In the genomic region with DNA sequence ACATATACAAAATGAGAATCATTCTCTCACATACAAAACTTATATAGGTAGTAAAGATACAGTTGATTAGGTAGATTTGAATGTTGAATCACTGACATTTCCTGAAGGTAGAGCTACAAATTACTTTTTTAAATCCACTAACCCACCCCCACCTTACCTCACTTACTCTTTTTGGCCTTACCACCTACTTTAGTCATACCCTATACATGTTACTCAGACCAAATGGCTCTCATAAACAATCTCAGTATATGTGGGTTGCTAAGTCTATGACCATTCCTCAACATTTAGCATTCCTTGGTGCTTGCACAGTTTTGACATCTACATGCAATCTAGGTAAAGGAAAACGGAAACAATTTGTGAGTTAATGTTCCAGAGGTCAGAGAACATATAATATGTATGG, we compare ENCODE assay signal across 15 cellular contexts. TPM values are rescaled to one million over a fixed set of nuclear protein-coding genes. Genes with fewer than 3 reads are reported as not detected.
DNase-seq lines count a peak whose midpoint lies in the region; ATAC-seq and TF ChIP-seq lines count a peak whose summit lies in the region.
"Had no signal": no experiment of that assay in that cellular context is flagged by ENCODE, and none has a peak within 500 bp of the region (broad histone marks: within the 10 kb centered on the region; RNA-seq: fewer than 3 reads in every experiment).

No MANE protein-coding gene starts in this region.

- H2BK5ac ChIP-seq in IMR-90 (ENCODE audit: low read depth, low read length, poor library complexity, severe bottlenecking): no peak overlapping the region

- no peak overlapping the region for H2AK9ac ChIP-seq in IMR-90 (replicated peaks; ENCODE audit: low read depth, low read length, poor library complexity)

- 0 out of 2 replicates have a peak, but pooled peaks cover 1% of the 10 kb centered on the region for H3K36me3 ChIP-seq in IMR-90 (ENCODE audit: control insufficient read depth, insufficient read depth, low read length)

- in situ Hi-C loops in IMR-90 (cut with MboI; ENCODE audit: low sequenced_read_pairs): no loop called here

- no peak overlapping the region for H3K4ac ChIP-seq in IMR-90 (ENCODE audit: low read depth, low read length)

- H2BK20ac ChIP-seq in IMR-90 (ENCODE audit: low read depth, low read length): no peak overlapping the region

- no peaks in the 10 kb centered on the region for H3K27me3 Mint-ChIP-seq in activated CD8-positive, alpha-beta T cell treated with anti-CD3 and anti-CD28 coated beads for 36 hours
- H3K27me3 Mint-ChIP-seq in activated CD8-positive, alpha-beta T cell treated with anti-CD3 and anti-CD28 coated beads, Interleukin-2, amount 10 ng/mL, durations not matched to agents 7 days and 5 days (ENCODE audit: low read depth): no peaks in the 10 kb centered on the region
- H3K27me3 Mint-ChIP-seq: CD4-positive, alpha-beta T cell had no signal

- H3K9me1 ChIP-seq in IMR-90 (ENCODE audit: insufficient read depth, low read length): no peaks in the 10 kb centered on the region

- H4K20me1 ChIP-seq in IMR-90 (ENCODE audit: insufficient read depth, low read length): no peaks in the 10 kb centered on the region

- BruUV-seq in IMR-90 (replicated peaks; lab: Mats Ljungman, UMichigan): no TSS peak

- H3K36me3 Mint-ChIP-seq in activated CD8-positive, alpha-beta T cell treated with anti-CD3 and anti-CD28 coated beads for 36 hours (ENCODE audit: low read depth): peaks cover 12% of the 10 kb centered on the region
- H3K36me3 Mint-ChIP-seq in activated CD8-positive, alpha-beta T cell treated with anti-CD3 and anti-CD28 coated beads, Interleukin-2, amount 10 ng/mL, durations not matched to agents 7 days and 5 days (ENCODE audit: low read depth): peaks cover 4% of the 10 kb centered on the region
- H3K36me3 Mint-ChIP-seq: IgD-negative memory B cell had no signal

- H4K8ac ChIP-seq in IMR-90 (ENCODE audit: low read depth in 2 of 2, low read length in 2 of 2): no peak overlapping the region

- no peak overlapping the region for H2AK5ac ChIP-seq in IMR-90 (ENCODE audit: low read depth, low read length)

- WGBS in IMR-90 (ENCODE audit: extremely low coverage in 2 of 2, insufficient read length in 1 of 2), 2 experiments: no CpG with 5 or more reads among the region's 1 CpG

- H3K9ac ChIP-seq in IMR-90 (ENCODE audit: low read depth, low read length): no peak overlapping the region

- H3K23ac ChIP-seq in IMR-90 (ENCODE audit: low read depth, low read length): no peak overlapping the region; the same call in 1 of the 2 replicates

- no peak overlapping the region for H2BK120ac ChIP-seq in IMR-90 (ENCODE audit: low read depth, low read length)

- no peak for DNase-seq in activated CD8-positive, alpha-beta T cell treated with anti-CD3 and anti-CD28 coated beads for 36 hours
- no peak for DNase-seq in activated CD8-positive, alpha-beta T cell treated with anti-CD3 and anti-CD28 coated beads, Interleukin-2, amount 10 ng/mL, durations not matched to agents 7 days and 5 days
- DNase-seq in IMR-90 (peak; percentile 48), renal cortical epithelial cell (ENCODE audit: low read depth) (peak; percentile 19), middle frontal gyrus (ENCODE audit: extremely low spot score, low spot score) (no peak), foreskin melanocyte (no peak)
- DNase-seq: 8988T; C1 segment of cervical spinal cord; CD4-positive, alpha-beta T cell; DMS79; GOT3 had no signal

- no peak for TF ChIP-seq POLR2A in IMR-90 (IDR thresholded peaks at IDR 0.05; ENCODE audit: low read depth, low read length)

- dilution Hi-C loops in IMR-90 (cut with HindIII; ENCODE audit: low sequenced_read_pairs, unreplicated experiment): no loop called here

- H3K14ac ChIP-seq in IMR-90 (replicated peaks; ENCODE audit: low read depth, low read length): no peak overlapping the region

- no peaks in the 10 kb centered on the region for H3K9me3 ChIP-seq in IMR-90 (ENCODE audit: control insufficient read depth, insufficient read depth, low read length)
- H3K9me3 ChIP-seq: HAP-1 had no signal

- POLR2A ChIA-PET in activated CD8-positive, alpha-beta T cell treated with anti-CD3 and anti-CD28 coated beads for 36 hours (lab: Charles Lee): no interaction called here
- POLR2A ChIA-PET in activated CD8-positive, alpha-beta T cell treated with anti-CD3 and anti-CD28 coated beads, Interleukin-2, amount 10 ng/mL, durations not matched to agents 7 days and 5 days (lab: Charles Lee): no interaction called here
- POLR2A ChIA-PET in IMR-90 (lab: Charles Lee; ENCODE audit: unreplicated experiment): no interaction called here

- ATAC-seq in activated CD8-positive, alpha-beta T cell treated with anti-CD3 and anti-CD28 coated beads for 36 hours: peak; percentile 37
- ATAC-seq in activated CD8-positive, alpha-beta T cell treated with anti-CD3 and anti-CD28 coated beads, Interleukin-2, amount 10 ng/mL, durations not matched to agents 7 days and 5 days: no peak
- peak; percentile 35; the same call in 1 of the 2 replicates for ATAC-seq in IMR-90 (ENCODE audit: low read depth)
- no peak for ATAC-seq in GM19455 (IDR thresholded peaks at IDR 0.05; ENCODE audit: unreplicated experiment)

- H3K4me1 Mint-ChIP-seq in activated CD8-positive, alpha-beta T cell treated with anti-CD3 and anti-CD28 coated beads for 36 hours (ENCODE audit: low read depth): peaks cover 20% of the 10 kb centered on the region
- peaks cover 21% of the 10 kb centered on the region for H3K4me1 Mint-ChIP-seq in activated CD8-positive, alpha-beta T cell treated with anti-CD3 and anti-CD28 coated beads, Interleukin-2, amount 10 ng/mL, durations not matched to agents 7 days and 5 days (ENCODE audit: low read depth)

- H3K18ac ChIP-seq in IMR-90 (ENCODE audit: low read depth, low read length): no peak overlapping the region

- no peak overlapping the region for H3K27ac ChIP-seq in IMR-90 (ENCODE audit: insufficient read depth, low read length)

- TF ChIP-seq RAD21 in IMR-90 (IDR thresholded peaks at IDR 0.05; ENCODE audit: low read length): no peak

- H2BK15ac ChIP-seq in IMR-90 (ENCODE audit: low read depth, low read length): no peak overlapping the region

- H3K27ac Mint-ChIP-seq in activated CD8-positive, alpha-beta T cell treated with anti-CD3 and anti-CD28 coated beads for 36 hours: no peak overlapping the region
- no peak overlapping the region for H3K27ac Mint-ChIP-seq in activated CD8-positive, alpha-beta T cell treated with anti-CD3 and anti-CD28 coated beads, Interleukin-2, amount 10 ng/mL, durations not matched to agents 7 days and 5 days
- H3K27ac Mint-ChIP-seq: B cell; CD4-positive, alpha-beta T cell; IgD-negative memory B cell had no signal

- H2AFZ ChIP-seq in IMR-90 (replicated peaks; ENCODE audit: low read length, poor library complexity): no peak overlapping the region

- no peak overlapping the region for H3K4me3 ChIP-seq in IMR-90 (ENCODE audit: insufficient read depth, low read depth, low read length)
- H3K4me3 ChIP-seq: HAP-1 had no signal

- TF ChIP-seq CTCF in activated CD8-positive, alpha-beta T cell treated with anti-CD3 and anti-CD28 coated beads for 36 hours (IDR thresholded peaks at IDR 0.05): no peak
- no peak for TF ChIP-seq CTCF in IMR-90 (conservative IDR thresholded peaks at IDR 0.05; ENCODE audit: low read depth, low read length)

- no peaks in the 10 kb centered on the region for H3K4me1 ChIP-seq in IMR-90 (ENCODE audit: control insufficient read depth, insufficient read depth, low read length)

- no peak overlapping the region for H3K4me2 ChIP-seq in IMR-90 (ENCODE audit: low read depth, low read length)

- no peak overlapping the region for H4K91ac ChIP-seq in IMR-90 (ENCODE audit: insufficient read depth, low read depth, low read length)

- H3K56ac ChIP-seq in IMR-90 (ENCODE audit: extremely low read depth, insufficient read depth, low read length): no peak overlapping the region

- H3K9me3 Mint-ChIP-seq in activated CD8-positive, alpha-beta T cell treated with anti-CD3 and anti-CD28 coated beads for 36 hours: no peaks in the 10 kb centered on the region
- H3K9me3 Mint-ChIP-seq in activated CD8-positive, alpha-beta T cell treated with anti-CD3 and anti-CD28 coated beads, Interleukin-2, amount 10 ng/mL, durations not matched to agents 7 days and 5 days (ENCODE audit: insufficient read depth): no peaks in the 10 kb centered on the region
- H3K9me3 Mint-ChIP-seq: CD4-positive, alpha-beta T cell; IgD-negative memory B cell had no signal

- H3K4me3 Mint-ChIP-seq in activated CD8-positive, alpha-beta T cell treated with anti-CD3 and anti-CD28 coated beads for 36 hours: no peak overlapping the region
- no peak overlapping the region for H3K4me3 Mint-ChIP-seq in activated CD8-positive, alpha-beta T cell treated with anti-CD3 and anti-CD28 coated beads, Interleukin-2, amount 10 ng/mL, durations not matched to agents 7 days and 5 days
- H3K4me3 Mint-ChIP-seq: B cell; CD4-positive, alpha-beta T cell; IgD-negative memory B cell had no signal

- no peak overlapping the region for H4K5ac ChIP-seq in IMR-90 (ENCODE audit: low read depth, low read length)

- no peaks in the 10 kb centered on the region for H3K27me3 ChIP-seq in IMR-90 (ENCODE audit: control insufficient read depth, insufficient read depth, low read length)

- CTCF ChIA-PET in activated CD8-positive, alpha-beta T cell treated with anti-CD3 and anti-CD28 coated beads for 36 hours (lab: Charles Lee): interaction anchor here (1.1 to 1.2 kb wide), 2 partner anchors 16 to 230 kb away, joined by 3 read pairs; no protein-coding TSS in a partner anchor
- CTCF ChIA-PET in activated CD8-positive, alpha-beta T cell treated with anti-CD3 and anti-CD28 coated beads, Interleukin-2, amount 10 ng/mL, durations not matched to agents 7 days and 5 days (lab: Charles Lee): interaction anchor here (1.0 kb wide), 1 partner anchor 80 kb away, joined by 4 read pairs; no protein-coding TSS in a partner anchor
- CTCF ChIA-PET in IMR-90 (lab: Yijun Ruan, JAX): interaction anchor here (1.3 kb wide), 1 partner anchor 11 kb away, joined by 5 read pairs; no protein-coding TSS in a partner anchor

- intact Hi-C loops in activated CD8-positive, alpha-beta T cell treated with anti-CD3 and anti-CD28 coated beads for 36 hours (cut with micrococcal nuclease): no loop called here
- intact Hi-C loops in IMR-90 (cut with micrococcal nuclease): no loop called here

- H3K79me1 ChIP-seq in IMR-90 (ENCODE audit: low read depth in 1 of 2, low read length in 2 of 2): peaks cover 0 to 5% of the 10 kb centered on the region in 2 experiments; a peak in 2 of 4 replicates

TF ChIP-seq in IMR-90, 13 proteins besides CTCF, POLR2A, EP300 and RAD21 (continues in another document):
- no peak for TF ChIP-seq RFX5 (IDR thresholded peaks at IDR 0.05; ENCODE audit: low read depth, low read length)
- TF ChIP-seq MAFK (IDR thresholded peaks at IDR 0.05; ENCODE audit: low read depth, low read length): no peak
- no peak for TF ChIP-seq FOS (IDR thresholded peaks at IDR 0.05; ENCODE audit: low read depth, low read length)

RNA-seq across cellular contexts. Expression of a gene that starts 26.3 kb away (rescaled TPM):
- 1 to 10 TPM; 4.8 to 5.2 TPM for total RNA-seq in activated CD8-positive, alpha-beta T cell treated with anti-CD3 and anti-CD28 coated beads for 36 hours
- total RNA-seq in activated CD8-positive, alpha-beta T cell treated with anti-CD3 and anti-CD28 coated beads, Interleukin-2, amount 10 ng/mL, durations not matched to agents 7 days and 5 days: 1 to 10 TPM; 1.9 to 2.6 TPM
- total RNA-seq in IMR-90 (2012; rRNA removed) (10.0 and 11.7 TPM in 2 replicates), renal cortical epithelial cell (6.4 and 9.7 TPM in 2 replicates)
- polyA plus RNA-seq in IMR-90 (2012; rRNA removed): 1.7 and 1.8 TPM in 2 replicates
- 0.53 and 0.58 TPM in 2 replicates for polyA plus RNA-seq in IMR-90 (2012; cell fraction: cytosol; rRNA removed)
- polyA plus RNA-seq in IMR-90 (2012; cell fraction: nucleus; rRNA removed; ENCODE audit: low replicate concordance): 1.1 and 2.6 TPM in 2 replicates

Comparison
In these comparisons a context has a peak if more than half of its experiments do, and no peak if none do; other contexts are left out.
1. ATAC-seq: peak in activated CD8-positive, alpha-beta T cell treated with anti-CD3 and anti-CD28 coated beads for 36 hours (single experiment) and IMR-90 (single experiment); none in activated CD8-positive, alpha-beta T cell treated with anti-CD3 and anti-CD28 coated beads, Interleukin-2, amount 10 ng/mL, durations not matched to agents 7 days and 5 days (single experiment) and GM19455 (single experiment).
2. DNase-seq: peak in IMR-90 (single experiment) and renal cortical epithelial cell (single experiment); none in activated CD8-positive, alpha-beta T cell treated with anti-CD3 and anti-CD28 coated beads for 36 hours (single experiment), activated CD8-positive, alpha-beta T cell treated with anti-CD3 and anti-CD28 coated beads, Interleukin-2, amount 10 ng/mL, durations not matched to agents 7 days and 5 days (single experiment), middle frontal gyrus (single experiment) and foreskin melanocyte (single experiment).